19 cellular contexts compared by ENCODE assay signal in the genomic region with DNA sequence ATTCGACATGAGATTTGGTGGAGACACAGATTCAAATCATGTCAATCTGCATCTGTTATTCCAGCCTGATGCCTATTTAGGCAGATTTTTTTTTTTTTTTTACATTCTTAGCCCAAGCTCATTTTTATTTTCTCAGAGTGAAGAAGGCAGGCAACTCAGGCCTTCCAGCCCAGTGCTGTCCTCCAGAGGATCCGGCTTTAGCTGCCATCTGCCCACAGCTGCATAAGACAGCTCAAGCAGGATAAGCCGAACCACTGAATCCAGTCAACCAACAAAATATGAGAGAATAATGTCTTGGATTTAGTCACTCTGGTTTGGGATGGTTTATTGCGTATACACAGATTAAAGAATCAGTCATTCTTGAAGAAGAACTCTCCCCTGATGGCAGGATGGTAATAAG.
"Had no signal": no experiment of that assay in that cellular context is flagged by ENCODE, and none has a peak within 500 bp of the region (broad histone marks: within the 10 kb centered on the region; RNA-seq: fewer than 3 reads in every experiment).

No MANE protein-coding gene starts in this region.

- H3K27me3 Mint-ChIP-seq: activated CD4-positive, alpha-beta T cell treated with anti-CD3 and anti-CD28 coated beads for 36 hours; activated naive CD8-positive, alpha-beta T cell treated with anti-CD3 and anti-CD28 coated beads for 36 hours; naive B cell; stimulated activated naive B cell treated with anti-CD40 and anti-IgM and Interleukin-4, amounts not matched to agents 10 μg/mL and 1 μg/mL and 100 μg/mL, for 72 hours had no signal

- H3K4me3 Mint-ChIP-seq: activated CD4-positive, alpha-beta T cell treated with anti-CD3 and anti-CD28 coated beads for 36 hours; activated naive CD8-positive, alpha-beta T cell treated with anti-CD3 and anti-CD28 coated beads for 36 hours; activated T-helper 1 cell treated with anti-CD3 and anti-CD28 coated beads, Interleukin-12 subunit alpha, Interleukin-12 subunit beta, Interleukin-2, Interleukin-4 antibody, amounts not matched to agents 30 ng/mL and 10 ng/mL and 1 ng/mL, durations not matched to agents 14 hours and 24 hours and 36 hours; naive B cell; neural progenitor cell; stimulated activated naive B cell treated with anti-CD40 and anti-IgM and Interleukin-4, amounts not matched to agents 10 μg/mL and 1 μg/mL and 100 μg/mL, for 72 hours had no signal

- H3K27ac Mint-ChIP-seq: activated CD4-positive, alpha-beta T cell treated with anti-CD3 and anti-CD28 coated beads for 36 hours; activated naive CD8-positive, alpha-beta T cell treated with anti-CD3 and anti-CD28 coated beads for 36 hours; activated T-helper 1 cell treated with anti-CD3 and anti-CD28 coated beads, Interleukin-12 subunit alpha, Interleukin-12 subunit beta, Interleukin-2, Interleukin-4 antibody, amounts not matched to agents 30 ng/mL and 10 ng/mL and 1 ng/mL, durations not matched to agents 14 hours and 24 hours and 36 hours; neural progenitor cell; stimulated activated naive B cell treated with anti-CD40 and anti-IgM and Interleukin-4, amounts not matched to agents 10 μg/mL and 1 μg/mL and 100 μg/mL, for 72 hours had no signal

- H3K4me1 Mint-ChIP-seq: neural progenitor cell had no signal

- H3K9me3 Mint-ChIP-seq: neural progenitor cell had no signal

- H3K36me3 Mint-ChIP-seq: neural progenitor cell had no signal

- ATAC-seq: activated CD4-positive, alpha-beta T cell treated with anti-CD3 and anti-CD28 coated beads for 36 hours; body of pancreas; lower lobe of right lung; sciatic nerve; stimulated activated naive B cell treated with anti-CD40 and anti-IgM and Interleukin-4, amounts not matched to agents 10 μg/mL and 1 μg/mL and 100 μg/mL, for 72 hours had no signal

- DNase-seq: activated CD4-positive, alpha-beta T cell treated with anti-CD3 and anti-CD28 coated beads for 36 hours; activated CD4-positive, alpha-beta T cell treated with anti-CD3 and anti-CD28 coated beads, Interleukin-2, amount 50 U/mL, for 48 hours; activated naive CD8-positive, alpha-beta T cell treated with anti-CD3 and anti-CD28 coated beads for 36 hours; amygdala; body of pancreas; kidney; lower lobe of right lung; mesendoderm; naive B cell; posterior cingulate gyrus; small intestine; stimulated activated naive B cell treated with anti-CD40 and anti-IgM and Interleukin-4, amounts not matched to agents 10 μg/mL and 1 μg/mL and 100 μg/mL, for 72 hours; transverse colon had no signal

- FAIRE-seq: endometrium, kidney, small intestine, TTC549, urothelium cell line had no signal
